In the genomic region with DNA sequence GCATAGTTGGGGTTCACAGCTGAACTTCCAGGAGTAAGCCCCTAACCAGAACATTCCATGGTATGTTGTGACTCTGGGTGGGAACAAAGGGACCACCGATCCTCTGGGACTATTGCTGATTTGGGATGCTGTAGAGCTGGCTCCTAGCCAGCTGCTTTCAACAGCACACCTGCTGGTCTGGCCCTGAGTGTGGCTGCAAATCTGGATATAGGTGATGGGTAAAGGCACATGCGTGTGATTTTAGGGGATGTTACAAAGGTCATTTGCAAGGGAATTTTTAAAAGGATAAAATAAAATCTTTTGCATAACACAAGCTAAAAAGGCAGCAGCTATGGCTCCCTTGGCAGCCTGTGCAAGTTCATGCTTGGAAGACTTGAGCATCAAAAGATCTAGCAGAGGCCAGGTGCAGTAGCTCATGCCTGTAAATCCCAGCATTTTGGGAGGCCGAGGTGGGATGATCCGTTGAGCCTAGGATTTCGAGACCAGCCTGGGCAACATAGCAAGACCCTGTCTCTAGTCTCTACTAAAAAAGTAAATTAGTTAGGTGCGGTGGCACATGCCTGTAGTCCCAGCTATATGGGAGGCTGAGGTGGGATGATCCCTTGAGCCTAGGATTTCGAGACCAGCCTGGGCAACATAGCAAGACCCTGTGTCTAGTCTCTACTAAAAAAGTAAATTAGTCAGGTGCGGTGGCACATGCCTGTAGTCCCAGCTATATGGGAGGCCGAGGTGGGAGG, we compare ENCODE assay signal across 11 cellular contexts. TPM values are rescaled to one million over a fixed set of nuclear protein-coding genes. Genes with fewer than 3 reads are reported as not detected.
DNase-seq lines count a peak whose midpoint lies in the region; ATAC-seq and TF ChIP-seq lines count a peak whose summit lies in the region.
"Had no signal": no experiment of that assay in that cellular context is flagged by ENCODE, and none has a peak within 500 bp of the region (broad histone marks: within the 10 kb centered on the region; RNA-seq: fewer than 3 reads in every experiment).

No MANE protein-coding gene starts in this region.

- TF ChIP-seq CTCF in right lobe of liver (IDR thresholded peaks at IDR 0.05), result no peak

- H3K9ac ChIP-seq in adipocyte (ENCODE audit: low read length) (peak overlapping the region; percentile 91), stomach smooth muscle (ENCODE audit: low read length in 2 of 2) (peak overlapping the region; percentile 46 to 90)

- intact Hi-C loops in right lobe of liver (cut with DNase I), result no loop called here

- H3K36me3 ChIP-seq in adipocyte (ENCODE audit: control insufficient read depth, insufficient read depth, low read length, severe bottlenecking) (no peaks in the 10 kb centered on the region), right lobe of liver (peaks cover 0 to 6% (median 0%) of the 10 kb centered on the region in 4 donors), stomach smooth muscle (ENCODE audit: control insufficient read depth in 2 of 2, insufficient read depth in 2 of 2, low read length in 2 of 2) (no peaks in the 10 kb centered on the region)

- H3K9me3 ChIP-seq in adipocyte (ENCODE audit: control insufficient read depth, low read length), result no peaks in the 10 kb centered on the region
- no peaks in the 10 kb centered on the region for H3K9me3 ChIP-seq in right lobe of liver
- H3K9me3 ChIP-seq in stomach smooth muscle (ENCODE audit: control insufficient read depth in 2 of 2, low read length in 2 of 2), result no peaks in the 10 kb centered on the region

- DNase-seq in DMS53 (lab: John Stamatoyannopoulos, UW), result peak; percentile 37
- DNase-seq in DMS53 treated with DMSO at 0.1 percent for 48 hours (lab: John Stamatoyannopoulos, UW; ENCODE audit: unreplicated experiment), result no peak
- no peak for DNase-seq in adipocyte (ENCODE audit: low read depth)
- DNase-seq in right lobe of liver, result no peak
- no peak for DNase-seq in AG20443 (ENCODE audit: low spot score)
- no peak for DNase-seq in activated CD4-positive, alpha-beta T cell treated with anti-CD3 and anti-CD28 coated beads, Interleukin-2, amount 50 U/mL, for 1 hour
- DNase-seq: activated naive CD8-positive, alpha-beta T cell treated with anti-CD3 and anti-CD28 coated beads, Interleukin-2, amount 10 ng/mL, durations not matched to agents 7 days and 5 days; NCI-H446 had no signal

- H3K4me1 ChIP-seq in adipocyte (ENCODE audit: control insufficient read depth, insufficient read depth, low read length), result peaks cover 18% of the 10 kb centered on the region
- H3K4me1 ChIP-seq in right lobe of liver, result peaks cover 0 to 56% (median 25%) of the 10 kb centered on the region in 4 donors
- peaks cover 59% of the 10 kb centered on the region for H3K4me1 ChIP-seq in stomach smooth muscle (ENCODE audit: control insufficient read depth, insufficient read depth, low read length)

- peaks cover 6% of the 10 kb centered on the region for H3K27me3 ChIP-seq in adipocyte (replicated peaks; ENCODE audit: control insufficient read depth, insufficient read depth, low read length)
- no peaks in the 10 kb centered on the region for H3K27me3 ChIP-seq in right lobe of liver
- no peaks in the 10 kb centered on the region for H3K27me3 ChIP-seq in stomach smooth muscle (ENCODE audit: control insufficient read depth in 1 of 2, insufficient read depth in 2 of 2, low read length in 2 of 2)

- ATAC-seq in right lobe of liver (peak in 2 of 4 donors; percentile 3 to 19), HG02610 (IDR thresholded peaks at IDR 0.05; ENCODE audit: unreplicated experiment) (no peak)

- peak overlapping the region; percentile 93 for H3K4me3 ChIP-seq in adipocyte (ENCODE audit: low read length)
- peak overlapping the region; percentile 93 to 98 (median 94) for H3K4me3 ChIP-seq in right lobe of liver
- H3K4me3 ChIP-seq in stomach smooth muscle (ENCODE audit: low read length in 2 of 2), result peak overlapping the region; percentile 76 to 93

- H3K27ac ChIP-seq in right lobe of liver, result peak overlapping the region in 2 of 3 donors; percentile 98 to 99
- H3K27ac ChIP-seq in stomach smooth muscle (ENCODE audit: low read length), result peak overlapping the region; percentile 87
- H3K27ac ChIP-seq: 22Rv1 had no signal

- no peak for TF ChIP-seq POLR2A in right lobe of liver (IDR thresholded peaks at IDR 0.05)

- WGBS in right lobe of liver (ENCODE audit: insufficient coverage, low coverage, low lambda C conversion rate, missing lambda C conversion rate), result 24% methylated on average over 5 of the region's 9 CpGs

RNA-seq across cellular contexts. Expression of gene ALDH2, which starts 1.6 kb away (rescaled TPM):
- 1,000 to 10,000 TPM in 2 of 6 experiments, 100 to 1,000 TPM in 4; 287 to 1,060 (median 749) TPM for total RNA-seq in right lobe of liver
